1 cellular context compared by ENCODE assay signal in genomic region chr16:60991886-60992285, GRCh38.
TF ChIP-seq lines count a peak whose summit lies in the region.

No MANE protein-coding gene starts in this region.

TF ChIP-seq in H1, 55 proteins besides CTCF, POLR2A, EP300 and RAD21:
- TF ChIP-seq BCL11A (IDR thresholded peaks at IDR 0.05; ENCODE audit: low read depth in 2 of 2, low read length in 2 of 2) = no peak
- no peak for TF ChIP-seq NANOG (IDR thresholded peaks at IDR 0.05; ENCODE audit: insufficient read depth, low read depth, low read length, poor library complexity, severe bottlenecking)
- no peak for TF ChIP-seq POU5F1 (IDR thresholded peaks at IDR 0.05; ENCODE audit: low read depth, low read length)
- TF ChIP-seq, protein P1, sequence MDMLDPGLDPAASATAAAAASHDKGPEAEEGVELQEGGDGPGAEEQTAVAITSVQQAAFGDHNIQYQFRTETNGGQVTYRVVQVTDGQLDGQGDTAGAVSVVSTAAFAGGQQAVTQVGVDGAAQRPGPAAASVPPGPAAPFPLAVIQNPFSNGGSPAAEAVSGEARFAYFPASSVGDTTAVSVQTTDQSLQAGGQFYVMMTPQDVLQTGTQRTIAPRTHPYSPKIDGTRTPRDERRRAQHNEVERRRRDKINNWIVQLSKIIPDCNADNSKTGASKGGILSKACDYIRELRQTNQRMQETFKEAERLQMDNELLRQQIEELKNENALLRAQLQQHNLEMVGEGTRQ (IDR thresholded peaks at IDR 0.05; ENCODE audit: low read length) = no peak
